In the genomic region with DNA sequence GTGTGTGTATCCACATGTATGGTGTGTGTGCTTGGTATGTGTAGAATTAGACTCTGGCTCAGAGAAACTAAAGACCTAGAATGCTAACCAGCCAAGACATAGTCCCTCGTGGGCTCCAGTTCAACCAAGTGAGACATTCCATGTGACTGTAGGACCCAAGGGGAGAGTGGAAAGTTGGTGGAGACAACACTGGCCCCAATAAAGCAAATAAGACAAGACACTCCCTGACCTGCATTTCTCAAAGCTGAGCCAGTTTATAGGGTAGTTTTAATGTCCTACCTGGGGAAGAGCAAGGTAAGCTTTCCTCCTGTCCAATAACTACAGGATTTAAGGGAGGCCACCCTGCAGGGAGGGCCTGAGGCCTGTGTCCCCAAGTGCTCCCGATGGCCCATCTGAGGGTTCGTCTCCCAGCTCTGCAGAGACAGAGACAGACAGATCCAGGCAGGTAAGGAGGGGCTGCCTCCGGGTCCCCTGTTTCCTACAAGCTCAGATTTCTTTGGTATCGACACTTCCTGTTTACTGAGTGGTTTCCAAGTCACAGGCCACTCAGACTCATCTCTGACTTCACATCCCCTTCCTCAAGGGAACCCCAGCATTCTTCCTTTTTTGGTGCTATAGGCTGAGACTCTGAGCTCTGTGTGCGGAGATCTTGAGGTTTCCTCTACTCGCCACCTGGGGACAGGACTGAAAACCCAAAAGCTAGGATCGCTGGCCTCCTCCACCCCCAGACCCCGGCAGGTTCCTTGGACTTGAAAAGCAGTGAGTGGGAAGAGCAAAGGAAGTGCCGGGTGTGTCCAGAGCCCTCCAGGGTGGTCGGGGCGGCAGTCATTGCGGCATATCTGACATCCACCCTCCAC, we compare ENCODE assay signal across 9 cellular contexts. TPM values are rescaled to one million over a fixed set of nuclear protein-coding genes. Genes with fewer than 3 reads are reported as not detected.
DNase-seq lines count a peak whose midpoint lies in the region; ATAC-seq and TF ChIP-seq lines count a peak whose summit lies in the region.
"Had no signal": no experiment of that assay in that cellular context is flagged by ENCODE, and none has a peak within 500 bp of the region (broad histone marks: within the 10 kb centered on the region; RNA-seq: fewer than 3 reads in every experiment).

No MANE protein-coding gene starts in this region.

- peaks cover 29% of the 10 kb centered on the region for H3K4me1 Mint-ChIP-seq in WTC11

- peaks cover 6% of the 10 kb centered on the region; the same call in 1 of the 2 replicates for H3K27me3 ChIP-seq in SJCRH30

- H3K9me3 ChIP-seq in SJCRH30 (replicated peaks), result no peaks in the 10 kb centered on the region

- H3K4me1 ChIP-seq in SJCRH30, result no peaks in the 10 kb centered on the region

- H3K4me3 Mint-ChIP-seq in WTC11, result no peak overlapping the region

- peak; percentile 51 to 52 for DNase-seq in stimulated activated CD4-positive, alpha-beta T cell treated with anti-CD3 and anti-CD28 coated beads, Interleukin-15, amount 100 ng/mL, for 1 hour (ENCODE audit: low read depth in 1 of 2, low spot score in 1 of 2)
- DNase-seq in stimulated activated CD4-positive, alpha-beta T cell treated with anti-CD3 and anti-CD28 coated beads, Interleukin-12 subunit alpha, Interleukin-12 subunit beta, amount 100 ng/mL, for 4 hours, result no peak
- DNase-seq in WTC11 (ENCODE audit: low spot score) (no peak), glomerular endothelial cell (ENCODE audit: extremely low read depth, low read depth, low spot score) (peak; percentile 66), SJCRH30 (no peak), NCI-H146 (lab: John Stamatoyannopoulos, UW) (no peak)
- peak; percentile 57 for DNase-seq in stimulated activated CD4-positive, alpha-beta T cell treated with anti-CD3 and anti-CD28 coated beads, Interleukin-2, amount 100 ng/mL, for 4 hours (ENCODE audit: low read depth)

- ATAC-seq in HG03280 (IDR thresholded peaks at IDR 0.05; ENCODE audit: unreplicated experiment), result peak; percentile 37
- ATAC-seq in WTC11, result peak; percentile 43

- 0 out of 2 replicates have a peak, but pooled peaks cover 6% of the 10 kb centered on the region for H3K9me3 Mint-ChIP-seq in WTC11

- no peak overlapping the region for H3K27ac ChIP-seq in SJCRH30
- H3K27ac ChIP-seq: C4-2B had no signal

- no peaks in the 10 kb centered on the region for H3K27me3 Mint-ChIP-seq in WTC11 (ENCODE audit: low read depth)

- no peak overlapping the region for H3K4me3 ChIP-seq in SJCRH30

- CTCF ChIA-PET in WTC11 (lab: Charles Lee), result interaction anchor here (0.6 to 1.0 kb wide), 2 partner anchors 74 to 184 kb away, joined by 3 to 4 read pairs; no protein-coding TSS in a partner anchor

- POLR2A ChIA-PET in WTC11 (lab: Charles Lee), result no interaction called here

- peaks cover 9% of the 10 kb centered on the region for H3K36me3 Mint-ChIP-seq in WTC11

- TF ChIP-seq CTCF in WTC11 (IDR thresholded peaks at IDR 0.05), result no peak

- H3K36me3 ChIP-seq in SJCRH30, result no peaks in the 10 kb centered on the region

- peak overlapping the region; percentile 95 for H3K27ac Mint-ChIP-seq in WTC11

TF ChIP-seq in WTC11, 78 proteins besides CTCF, POLR2A, EP300 and RAD21:
- TF ChIP-seq ZNF219 (CRISPR knock-in tag; IDR thresholded peaks at IDR 0.05; ENCODE audit: borderline replicate concordance), result no peak
- TF ChIP-seq, protein P1, sequence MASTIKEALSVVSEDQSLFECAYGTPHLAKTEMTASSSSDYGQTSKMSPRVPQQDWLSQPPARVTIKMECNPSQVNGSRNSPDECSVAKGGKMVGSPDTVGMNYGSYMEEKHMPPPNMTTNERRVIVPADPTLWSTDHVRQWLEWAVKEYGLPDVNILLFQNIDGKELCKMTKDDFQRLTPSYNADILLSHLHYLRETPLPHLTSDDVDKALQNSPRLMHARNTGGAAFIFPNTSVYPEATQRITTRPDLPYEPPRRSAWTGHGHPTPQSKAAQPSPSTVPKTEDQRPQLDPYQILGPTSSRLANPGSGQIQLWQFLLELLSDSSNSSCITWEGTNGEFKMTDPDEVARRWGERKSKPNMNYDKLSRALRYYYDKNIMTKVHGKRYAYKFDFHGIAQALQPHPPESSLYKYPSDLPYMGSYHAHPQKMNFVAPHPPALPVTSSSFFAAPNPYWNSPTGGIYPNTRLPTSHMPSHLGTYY (CRISPR knock-in tag; IDR thresholded peaks at IDR 0.05), result no peak
- TF ChIP-seq, protein P2, sequence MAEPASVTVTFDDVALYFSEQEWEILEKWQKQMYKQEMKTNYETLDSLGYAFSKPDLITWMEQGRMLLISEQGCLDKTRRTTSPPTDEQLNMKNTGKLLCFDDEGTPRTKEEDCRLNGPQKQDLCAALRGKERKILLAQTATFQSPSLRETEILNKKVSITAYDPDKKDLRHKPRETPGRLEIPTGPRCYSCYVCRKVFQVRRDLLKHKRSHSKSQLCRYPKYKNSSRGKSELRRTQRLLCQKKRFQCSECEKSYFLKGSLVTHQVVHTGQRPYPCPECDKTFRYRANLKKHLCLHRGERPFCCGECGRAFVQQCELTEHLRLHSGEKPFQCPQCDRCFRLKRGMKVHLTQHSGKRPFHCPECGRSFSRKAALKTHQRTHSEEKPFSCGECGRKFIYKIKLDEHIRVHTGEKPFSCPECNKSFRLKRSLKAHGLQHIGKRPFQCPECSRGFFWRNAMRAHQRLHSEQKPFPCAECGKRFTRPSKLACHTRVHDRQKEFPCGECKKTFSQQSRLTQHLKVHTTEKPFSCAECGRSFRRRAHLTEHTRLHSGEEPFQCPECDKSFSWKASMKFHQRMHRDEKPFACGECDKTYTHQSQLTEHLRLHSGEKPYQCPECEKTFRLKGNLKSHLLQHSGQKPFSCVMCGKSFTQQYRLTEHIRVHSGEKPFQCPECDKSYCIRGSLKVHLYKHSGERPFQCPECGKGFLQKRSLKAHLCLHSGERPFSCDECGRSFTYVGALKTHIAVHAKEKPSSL (CRISPR knock-in tag; conservative IDR thresholded peaks at IDR 0.05), result no peak
- TF ChIP-seq OVOL2 (CRISPR knock-in tag; IDR thresholded peaks at IDR 0.05; ENCODE audit: borderline replicate concordance), result no peak
- TF ChIP-seq, protein P3, sequence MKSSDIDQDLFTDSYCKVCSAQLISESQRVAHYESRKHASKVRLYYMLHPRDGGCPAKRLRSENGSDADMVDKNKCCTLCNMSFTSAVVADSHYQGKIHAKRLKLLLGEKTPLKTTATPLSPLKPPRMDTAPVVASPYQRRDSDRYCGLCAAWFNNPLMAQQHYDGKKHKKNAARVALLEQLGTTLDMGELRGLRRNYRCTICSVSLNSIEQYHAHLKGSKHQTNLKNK (CRISPR knock-in tag; IDR thresholded peaks at IDR 0.05), result no peak
- no peak for TF ChIP-seq ZBTB21 (CRISPR knock-in tag; IDR thresholded peaks at IDR 0.05; ENCODE audit: borderline replicate concordance)
- no peak for TF ChIP-seq GRHL2 (CRISPR knock-in tag; IDR thresholded peaks at IDR 0.05; ENCODE audit: insufficient replicate concordance, severe bottlenecking)
- TF ChIP-seq EMX1 (CRISPR knock-in tag; IDR thresholded peaks at IDR 0.05), result no peak
- TF ChIP-seq CBFB (CRISPR knock-in tag; IDR thresholded peaks at IDR 0.05; ENCODE audit: low read depth), result no peak
- no peak for TF ChIP-seq MYBL2 (CRISPR knock-in tag; IDR thresholded peaks at IDR 0.05)
- TF ChIP-seq TEAD4 (CRISPR knock-in tag; IDR thresholded peaks at IDR 0.05), result no peak
- TF ChIP-seq, protein P4, sequence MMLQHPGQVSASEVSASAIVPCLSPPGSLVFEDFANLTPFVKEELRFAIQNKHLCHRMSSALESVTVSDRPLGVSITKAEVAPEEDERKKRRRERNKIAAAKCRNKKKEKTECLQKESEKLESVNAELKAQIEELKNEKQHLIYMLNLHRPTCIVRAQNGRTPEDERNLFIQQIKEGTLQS (CRISPR knock-in tag; conservative IDR thresholded peaks at IDR 0.05), result no peak
- TF ChIP-seq TP53 (CRISPR knock-in tag; IDR thresholded peaks at IDR 0.05), result no peak
- no peak for TF ChIP-seq ZNF317 (CRISPR knock-in tag; IDR thresholded peaks at IDR 0.05; ENCODE audit: borderline replicate concordance, low read depth)
- TF ChIP-seq, protein P5, sequence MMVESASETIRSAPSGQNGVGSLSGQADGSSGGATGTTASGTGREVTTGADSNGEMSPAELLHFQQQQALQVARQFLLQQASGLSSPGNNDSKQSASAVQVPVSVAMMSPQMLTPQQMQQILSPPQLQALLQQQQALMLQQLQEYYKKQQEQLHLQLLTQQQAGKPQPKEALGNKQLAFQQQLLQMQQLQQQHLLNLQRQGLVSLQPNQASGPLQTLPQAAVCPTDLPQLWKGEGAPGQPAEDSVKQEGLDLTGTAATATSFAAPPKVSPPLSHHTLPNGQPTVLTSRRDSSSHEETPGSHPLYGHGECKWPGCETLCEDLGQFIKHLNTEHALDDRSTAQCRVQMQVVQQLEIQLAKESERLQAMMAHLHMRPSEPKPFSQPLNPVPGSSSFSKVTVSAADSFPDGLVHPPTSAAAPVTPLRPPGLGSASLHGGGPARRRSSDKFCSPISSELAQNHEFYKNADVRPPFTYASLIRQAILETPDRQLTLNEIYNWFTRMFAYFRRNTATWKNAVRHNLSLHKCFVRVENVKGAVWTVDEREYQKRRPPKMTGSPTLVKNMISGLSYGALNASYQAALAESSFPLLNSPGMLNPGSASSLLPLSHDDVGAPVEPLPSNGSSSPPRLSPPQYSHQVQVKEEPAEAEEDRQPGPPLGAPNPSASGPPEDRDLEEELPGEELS (CRISPR knock-in tag; IDR thresholded peaks at IDR 0.05), result no peak
- TF ChIP-seq, protein P6, sequence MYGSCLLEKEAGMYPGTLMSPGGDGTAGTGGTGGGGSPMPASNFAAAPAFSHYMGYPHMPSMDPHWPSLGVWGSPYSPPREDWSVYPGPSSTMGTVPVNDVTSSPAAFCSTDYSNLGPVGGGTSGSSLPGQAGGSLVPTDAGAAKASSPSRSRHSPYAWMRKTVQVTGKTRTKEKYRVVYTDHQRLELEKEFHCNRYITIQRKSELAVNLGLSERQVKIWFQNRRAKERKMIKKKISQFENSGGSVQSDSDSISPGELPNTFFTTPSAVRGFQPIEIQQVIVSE (CRISPR knock-in tag; IDR thresholded peaks at IDR 0.05; ENCODE audit: borderline replicate concordance), result no peak

RNA-seq across cellular contexts. Expression of gene RASSF2, which starts 9.3 kb away (rescaled TPM):
- total RNA-seq in WTC11 (2021) (7.4 to 8.6 TPM (median 8.4 TPM) in 3 replicates), glomerular endothelial cell (36.6 and 70.4 TPM in 2 replicates)
- total RNA-seq in SJCRH30 (2014; rRNA removed; shearing (Covaris generic)), result 0.89 and 1.4 TPM in 2 replicates

Comparison
In these comparisons a context has a peak if more than half of its experiments do, and no peak if none do; other contexts are left out.
1. DNase-seq: peak in stimulated activated CD4-positive, alpha-beta T cell treated with anti-CD3 and anti-CD28 coated beads, Interleukin-15, amount 100 ng/mL, for 1 hour (2 of 2), glomerular endothelial cell (single experiment) and stimulated activated CD4-positive, alpha-beta T cell treated with anti-CD3 and anti-CD28 coated beads, Interleukin-2, amount 100 ng/mL, for 4 hours (single experiment); none in stimulated activated CD4-positive, alpha-beta T cell treated with anti-CD3 and anti-CD28 coated beads, Interleukin-12 subunit alpha, Interleukin-12 subunit beta, amount 100 ng/mL, for 4 hours (single experiment), WTC11 (single experiment), SJCRH30 (0 of 2) and NCI-H146 (single experiment).